9 cellular contexts compared by ENCODE assay signal in the genomic region with DNA sequence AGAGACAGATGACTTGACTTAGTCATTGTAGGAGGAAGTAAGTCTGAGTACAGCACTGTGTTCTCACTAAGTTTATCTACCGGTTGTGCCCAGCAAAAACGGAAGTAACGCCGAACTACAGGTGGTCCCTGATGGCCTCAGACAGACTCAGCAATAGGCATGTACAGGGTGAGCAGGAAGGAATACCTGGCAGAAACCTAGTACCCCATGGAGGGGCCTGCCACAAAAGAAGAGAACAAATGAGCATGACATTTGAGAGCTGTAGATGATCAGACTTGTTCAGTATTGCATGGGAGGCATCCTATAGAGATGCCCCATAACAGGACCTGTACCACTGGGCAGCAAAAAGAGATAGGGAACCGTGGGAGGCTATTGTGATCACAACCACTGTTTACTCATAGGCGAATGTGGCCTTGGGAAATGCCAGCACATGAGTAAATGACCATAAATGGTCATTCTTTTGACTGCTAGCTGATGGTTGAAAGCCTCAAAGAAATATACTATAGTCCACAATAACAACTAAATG.
A peak's percentile ranks its signal among the peaks of the same experiment; 100 is the strongest.
DNase-seq lines count a peak whose midpoint lies in the region; ATAC-seq, FAIRE-seq and TF ChIP-seq lines count a peak whose summit lies in the region.
"Had no signal": no experiment of that assay in that cellular context is flagged by ENCODE, and none has a peak within 500 bp of the region (broad histone marks: within the 10 kb centered on the region; RNA-seq: fewer than 3 reads in every experiment).

No MANE protein-coding gene starts in this region.

- DNase-seq in ELR (ENCODE audit: low read depth) (peak; percentile 53), IMR-90 (peak; percentile 43), upper lobe of right lung (no peak), NCI-H1092 treated with DMSO at 0.1 percent for 48 hours (lab: John Stamatoyannopoulos, UW) (no peak), NCI-H2227 (lab: John Stamatoyannopoulos, UW; ENCODE audit: unreplicated experiment) (no peak), RCC 7860 (ENCODE audit: low spot score) (no peak)
- peak; percentile 37 for DNase-seq in activated naive CD8-positive, alpha-beta T cell treated with anti-CD3 and anti-CD28 coated beads, Interleukin-2, amount 50 U/mL, for 24 hours

- no peak overlapping the region for H2AK9ac ChIP-seq in IMR-90 (replicated peaks; ENCODE audit: low read depth, low read length, poor library complexity)

- BruUV-seq in IMR-90 (replicated peaks; lab: Mats Ljungman, UMichigan), result no TSS peak

- no peak for TF ChIP-seq POLR2A in IMR-90 (IDR thresholded peaks at IDR 0.05; ENCODE audit: low read depth, low read length)

- peak overlapping the region; percentile 59 for H2BK20ac ChIP-seq in IMR-90 (ENCODE audit: low read depth, low read length)

- H3K36me3 ChIP-seq in IMR-90 (ENCODE audit: control insufficient read depth, insufficient read depth, low read length), result no peaks in the 10 kb centered on the region
- H3K36me3 ChIP-seq in upper lobe of right lung, result no peaks in the 10 kb centered on the region

- no peak for TF ChIP-seq CTCF in IMR-90 (conservative IDR thresholded peaks at IDR 0.05; ENCODE audit: low read depth, low read length)
- no peak for TF ChIP-seq CTCF in upper lobe of right lung (IDR thresholded peaks at IDR 0.05)

- no peaks in the 10 kb centered on the region for H3K79me1 ChIP-seq in IMR-90 (ENCODE audit: low read depth in 1 of 2, low read length in 2 of 2)

- POLR2A ChIA-PET in IMR-90 (lab: Charles Lee; ENCODE audit: unreplicated experiment), result no interaction called here

- H3K27ac ChIP-seq in IMR-90 (ENCODE audit: insufficient read depth, low read length), result no peak overlapping the region
- no peak overlapping the region for H3K27ac ChIP-seq in upper lobe of right lung

- intact Hi-C loops in IMR-90 (cut with micrococcal nuclease), result loop anchor here (10.0 kb wide), 1 partner anchor 176 kb away; no protein-coding TSS in a partner anchor
- intact Hi-C loops in upper lobe of right lung (cut with DNase I), result no loop called here

- no peak overlapping the region for H3K27ac Mint-ChIP-seq in activated naive CD8-positive, alpha-beta T cell treated with anti-CD3 and anti-CD28 coated beads, Interleukin-2, amount 50 U/mL, for 24 hours

- WGBS in IMR-90 (ENCODE audit: extremely low coverage in 2 of 2, insufficient read length in 1 of 2), 2 experiments, result no CpG with 5 or more reads among the region's 6 CpGs

- no peak overlapping the region for H2BK5ac ChIP-seq in IMR-90 (ENCODE audit: low read depth, low read length, poor library complexity, severe bottlenecking)

- peak overlapping the region; percentile 71 for H4K91ac ChIP-seq in IMR-90 (ENCODE audit: insufficient read depth, low read depth, low read length)

- dilution Hi-C loops in IMR-90 (cut with HindIII; ENCODE audit: low sequenced_read_pairs, unreplicated experiment), result no loop called here

- H3K4me3 Mint-ChIP-seq in activated naive CD8-positive, alpha-beta T cell treated with anti-CD3 and anti-CD28 coated beads, Interleukin-2, amount 50 U/mL, for 24 hours, result peak overlapping the region; percentile 56

- H3K18ac ChIP-seq in IMR-90 (ENCODE audit: low read depth, low read length), result peak overlapping the region; percentile 54

- peaks cover 4% of the 10 kb centered on the region for H3K36me3 Mint-ChIP-seq in activated naive CD8-positive, alpha-beta T cell treated with anti-CD3 and anti-CD28 coated beads, Interleukin-2, amount 50 U/mL, for 24 hours (ENCODE audit: low read depth)

- H3K14ac ChIP-seq in IMR-90 (replicated peaks; ENCODE audit: low read depth, low read length), result peak overlapping the region; percentile 25; the same call in 1 of the 2 replicates

- in situ Hi-C loops in IMR-90 (cut with MboI; ENCODE audit: low sequenced_read_pairs), result no loop called here

- peak overlapping the region; percentile 78; the same call in 2 of the 3 replicates for H2BK15ac ChIP-seq in IMR-90 (ENCODE audit: low read depth, low read length)

- no peak overlapping the region for H2AFZ ChIP-seq in IMR-90 (replicated peaks; ENCODE audit: low read length, poor library complexity)

- H3K9me1 ChIP-seq in IMR-90 (ENCODE audit: insufficient read depth, low read length), result peaks cover 15% of the 10 kb centered on the region

- H3K9me3 Mint-ChIP-seq in activated naive CD8-positive, alpha-beta T cell treated with anti-CD3 and anti-CD28 coated beads, Interleukin-2, amount 50 U/mL, for 24 hours, result peaks cover 4% of the 10 kb centered on the region

- H3K27me3 Mint-ChIP-seq in activated naive CD8-positive, alpha-beta T cell treated with anti-CD3 and anti-CD28 coated beads, Interleukin-2, amount 50 U/mL, for 24 hours, result no peaks in the 10 kb centered on the region

- peak overlapping the region; percentile 62 for H4K5ac ChIP-seq in IMR-90 (ENCODE audit: low read depth, low read length)

- H3K27me3 ChIP-seq in IMR-90 (ENCODE audit: control insufficient read depth, insufficient read depth, low read length), result no peaks in the 10 kb centered on the region; the same call in 1 of the 2 replicates
- H3K27me3 ChIP-seq in upper lobe of right lung, result no peaks in the 10 kb centered on the region

- peak overlapping the region; percentile 59; the same call in 1 of the 2 replicates for H2AK5ac ChIP-seq in IMR-90 (ENCODE audit: low read depth, low read length)

- TF ChIP-seq RAD21 in IMR-90 (IDR thresholded peaks at IDR 0.05; ENCODE audit: low read length), result no peak

- H3K9me3 ChIP-seq in IMR-90 (ENCODE audit: control insufficient read depth, insufficient read depth, low read length) (no peaks in the 10 kb centered on the region), upper lobe of right lung (no peaks in the 10 kb centered on the region)

- H3K4me3 ChIP-seq in IMR-90 (ENCODE audit: insufficient read depth, low read depth, low read length), result no peak overlapping the region
- no peak overlapping the region for H3K4me3 ChIP-seq in upper lobe of right lung
- H3K4me3 ChIP-seq: skin epidermis had no signal

- CTCF ChIA-PET in IMR-90 (lab: Yijun Ruan, JAX), result no interaction called here

- no peak overlapping the region for H3K9ac ChIP-seq in IMR-90 (ENCODE audit: low read depth, low read length)

- H4K20me1 ChIP-seq in IMR-90 (ENCODE audit: insufficient read depth, low read length), result no peaks in the 10 kb centered on the region

- H4K8ac ChIP-seq in IMR-90 (ENCODE audit: low read depth in 2 of 2, low read length in 2 of 2), result peak overlapping the region in 1 of 2 experiments; percentile 66; a peak in 3 of 4 replicates

- peaks cover 6% of the 10 kb centered on the region for H3K4me1 Mint-ChIP-seq in activated naive CD8-positive, alpha-beta T cell treated with anti-CD3 and anti-CD28 coated beads, Interleukin-2, amount 50 U/mL, for 24 hours

- no peak for FAIRE-seq in RCC 7860 (lab: Jason Lieb, UNC)

- peak overlapping the region; percentile 85 for H2BK120ac ChIP-seq in IMR-90 (ENCODE audit: low read depth, low read length)

- H3K56ac ChIP-seq in IMR-90 (ENCODE audit: extremely low read depth, insufficient read depth, low read length), result peak overlapping the region; percentile 46

- H3K4ac ChIP-seq in IMR-90 (ENCODE audit: low read depth, low read length), result peak overlapping the region; percentile 85

- H3K4me1 ChIP-seq in IMR-90 (ENCODE audit: control insufficient read depth, insufficient read depth, low read length) (peaks cover 23% of the 10 kb centered on the region), upper lobe of right lung (peaks cover 7% of the 10 kb centered on the region)

- H3K23ac ChIP-seq in IMR-90 (ENCODE audit: low read depth, low read length), result no peak overlapping the region

- no peak overlapping the region for H3K4me2 ChIP-seq in IMR-90 (ENCODE audit: low read depth, low read length)

- ATAC-seq in GM21390 (IDR thresholded peaks at IDR 0.05; ENCODE audit: unreplicated experiment), result peak; percentile 65
- no peak for ATAC-seq in IMR-90 (ENCODE audit: low read depth)
- peak; percentile 63 for ATAC-seq in activated naive CD8-positive, alpha-beta T cell treated with anti-CD3 and anti-CD28 coated beads, Interleukin-2, amount 50 U/mL, for 24 hours
- peak; percentile 73 for ATAC-seq in upper lobe of right lung

TF ChIP-seq in IMR-90, 13 proteins besides CTCF, POLR2A, EP300 and RAD21:
- TF ChIP-seq RCOR1 (IDR thresholded peaks at IDR 0.05; ENCODE audit: insufficient replicate concordance, low read length), result no peak
- TF ChIP-seq SMC3 (IDR thresholded peaks at IDR 0.05; ENCODE audit: low read depth, low read length), result no peak
- TF ChIP-seq BHLHE40 (IDR thresholded peaks at IDR 0.05; ENCODE audit: low read depth, low read length), result peak; percentile 35; the same call in 1 of the 2 replicates
- TF ChIP-seq FOS (IDR thresholded peaks at IDR 0.05; ENCODE audit: low read depth, low read length), result no peak
- TF ChIP-seq, protein P1, sequence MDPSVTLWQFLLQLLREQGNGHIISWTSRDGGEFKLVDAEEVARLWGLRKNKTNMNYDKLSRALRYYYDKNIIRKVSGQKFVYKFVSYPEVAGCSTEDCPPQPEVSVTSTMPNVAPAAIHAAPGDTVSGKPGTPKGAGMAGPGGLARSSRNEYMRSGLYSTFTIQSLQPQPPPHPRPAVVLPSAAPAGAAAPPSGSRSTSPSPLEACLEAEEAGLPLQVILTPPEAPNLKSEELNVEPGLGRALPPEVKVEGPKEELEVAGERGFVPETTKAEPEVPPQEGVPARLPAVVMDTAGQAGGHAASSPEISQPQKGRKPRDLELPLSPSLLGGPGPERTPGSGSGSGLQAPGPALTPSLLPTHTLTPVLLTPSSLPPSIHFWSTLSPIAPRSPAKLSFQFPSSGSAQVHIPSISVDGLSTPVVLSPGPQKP (IDR thresholded peaks at IDR 0.05; ENCODE audit: borderline replicate concordance, low read depth, low read length), result no peak
TF ChIP-seq in IMR-90: peak in this region for 1.

Comparison
In these comparisons a context has a peak if more than half of its experiments do, and no peak if none do; other contexts are left out.
1. DNase-seq: peak in ELR (single experiment), IMR-90 (single experiment) and activated naive CD8-positive, alpha-beta T cell treated with anti-CD3 and anti-CD28 coated beads, Interleukin-2, amount 50 U/mL, for 24 hours (single experiment); none in upper lobe of right lung (single experiment), NCI-H1092 treated with DMSO at 0.1 percent for 48 hours (single experiment), NCI-H2227 (single experiment) and RCC 7860 (single experiment).